In the genomic region with DNA sequence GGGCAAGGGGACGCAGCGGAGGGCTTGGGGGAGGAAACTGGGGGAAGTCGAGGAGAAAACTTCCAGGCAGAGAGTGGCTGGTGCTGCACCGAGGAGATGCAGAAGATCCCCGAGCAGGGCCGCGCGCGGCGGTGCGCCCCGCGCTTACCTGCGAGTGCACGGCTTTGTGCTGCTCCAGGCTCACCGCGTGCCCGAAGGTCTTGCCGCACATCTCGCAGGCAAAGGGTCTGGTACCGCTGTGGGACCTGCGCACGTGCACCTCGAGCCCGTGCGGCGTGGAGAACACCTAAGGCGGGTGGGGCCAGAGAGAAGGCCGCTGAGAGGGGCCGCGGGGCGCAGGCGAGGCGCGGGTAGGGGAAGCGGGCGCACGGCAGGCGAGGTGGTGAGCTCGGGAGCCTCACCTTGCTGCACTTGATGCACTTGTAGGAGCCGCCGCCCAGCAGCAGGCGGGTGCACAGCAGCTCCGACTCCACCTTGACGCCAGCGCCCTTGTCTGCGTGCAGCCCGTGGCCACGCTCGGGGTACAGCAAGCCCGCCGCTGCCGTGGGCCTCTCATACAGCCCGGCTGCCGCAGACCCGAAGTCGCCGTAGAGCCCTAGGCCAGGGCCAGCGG, we compare ENCODE assay signal across 10 cellular contexts. TPM values are rescaled to one million over a fixed set of nuclear protein-coding genes. Genes with fewer than 3 reads are reported as not detected.
DNase-seq lines count a peak whose midpoint lies in the region; ATAC-seq and TF ChIP-seq lines count a peak whose summit lies in the region.
"Had no signal": no experiment of that assay in that cellular context is flagged by ENCODE, and none has a peak within 500 bp of the region (broad histone marks: within the 10 kb centered on the region; RNA-seq: fewer than 3 reads in every experiment).

No MANE protein-coding gene starts in this region.

- peaks cover 3% of the 10 kb centered on the region for H3K36me3 Mint-ChIP-seq in neural crest cell (ENCODE audit: low read depth)

- in situ Hi-C loops in IMR-90 (cut with MboI; ENCODE audit: low sequenced_read_pairs) = no loop called here

- peak overlapping the region; percentile 75 for H3K4me3 Mint-ChIP-seq in neural crest cell

- no peaks in the 10 kb centered on the region for H3K36me3 ChIP-seq in IMR-90 (ENCODE audit: control insufficient read depth, insufficient read depth, low read length)
- no peaks in the 10 kb centered on the region for H3K36me3 ChIP-seq in esophagus muscularis mucosa
- H3K36me3 ChIP-seq: uterus had no signal

- no peak for TF ChIP-seq RAD21 in IMR-90 (IDR thresholded peaks at IDR 0.05; ENCODE audit: low read length)

- no peaks in the 10 kb centered on the region for H3K79me1 ChIP-seq in IMR-90 (ENCODE audit: low read depth in 1 of 2, low read length in 2 of 2)

- H3K18ac ChIP-seq in IMR-90 (ENCODE audit: low read depth, low read length) = no peak overlapping the region

- no peak overlapping the region for H2AK5ac ChIP-seq in IMR-90 (ENCODE audit: low read depth, low read length)

- dilution Hi-C loops in IMR-90 (cut with HindIII; ENCODE audit: low sequenced_read_pairs, unreplicated experiment) = no loop called here

- no peak overlapping the region for H3K27ac Mint-ChIP-seq in neural crest cell (ENCODE audit: unreplicated experiment)

- H4K5ac ChIP-seq in IMR-90 (ENCODE audit: low read depth, low read length) = no peak overlapping the region

- intact Hi-C loops in IMR-90 (cut with micrococcal nuclease) = loop anchor here (10.0 kb wide), 1 partner anchor 354 kb away; a partner anchor contains a TSS
- intact Hi-C loops in esophagus muscularis mucosa (cut with DNase I) = no loop called here

- no TSS peak for BruUV-seq in IMR-90 (replicated peaks; lab: Mats Ljungman, UMichigan)

- H3K9me3 Mint-ChIP-seq in neural crest cell = no peaks in the 10 kb centered on the region

- TF ChIP-seq CTCF in IMR-90 (conservative IDR thresholded peaks at IDR 0.05; ENCODE audit: low read depth, low read length) (no peak), esophagus muscularis mucosa (IDR thresholded peaks at IDR 0.05) (no peak), neural crest cell (conservative IDR thresholded peaks at IDR 0.05) (no peak)

- ATAC-seq in IMR-90 (ENCODE audit: low read depth) (no peak), GM19467 (IDR thresholded peaks at IDR 0.05; ENCODE audit: unreplicated experiment) (no peak), HG02763 (IDR thresholded peaks at IDR 0.05; ENCODE audit: unreplicated experiment) (no peak)

- H2BK20ac ChIP-seq in IMR-90 (ENCODE audit: low read depth, low read length) = no peak overlapping the region

- H3K4me1 ChIP-seq in IMR-90 (ENCODE audit: control insufficient read depth, insufficient read depth, low read length) (peaks cover 5% of the 10 kb centered on the region; the same call in 1 of the 2 replicates), esophagus muscularis mucosa (peaks cover 40 to 53% (median 52%) of the 10 kb centered on the region in 4 donors)
- H3K4me1 ChIP-seq: Caco-2 had no signal

- DNase-seq in D341Med (ENCODE audit: low spot score) = peak; percentile 47
- DNase-seq in IMR-90 = no peak
- no peak for DNase-seq in esophagus muscularis mucosa (ENCODE audit: extremely low spot score)
- DNase-seq in neural crest cell (ENCODE audit: low read depth, low spot score) = no peak
- no peak for DNase-seq in hepatic stellate cell (ENCODE audit: low spot score)
- no peak for DNase-seq in substantia nigra (lab: John Stamatoyannopoulos, UW)
- DNase-seq: Caco-2, uterus had no signal

- no peak overlapping the region for H3K56ac ChIP-seq in IMR-90 (ENCODE audit: extremely low read depth, insufficient read depth, low read length)

- H2BK15ac ChIP-seq in IMR-90 (ENCODE audit: low read depth, low read length) = no peak overlapping the region

- 0 out of 2 replicates have a peak overlapping the region, but pooled peaks have one; percentile 15 for H3K23ac ChIP-seq in IMR-90 (ENCODE audit: low read depth, low read length)

- H3K9me3 ChIP-seq in IMR-90 (ENCODE audit: control insufficient read depth, insufficient read depth, low read length) (peaks cover 15% of the 10 kb centered on the region; the same call in 1 of the 2 replicates), esophagus muscularis mucosa (no peaks in the 10 kb centered on the region)
- H3K9me3 ChIP-seq: Caco-2, uterus had no signal

- no peak overlapping the region for H2BK5ac ChIP-seq in IMR-90 (ENCODE audit: low read depth, low read length, poor library complexity, severe bottlenecking)

- no peak overlapping the region for H3K14ac ChIP-seq in IMR-90 (replicated peaks; ENCODE audit: low read depth, low read length)

- H3K9me1 ChIP-seq in IMR-90 (ENCODE audit: insufficient read depth, low read length) = peaks cover 4% of the 10 kb centered on the region; the same call in 1 of the 2 replicates

- 13% methylated on average over 44 of the region's 59 CpGs; no CpG with 5 or more reads in 1 of the 2 experiments for WGBS in IMR-90 (ENCODE audit: extremely low coverage in 2 of 2, insufficient read length in 1 of 2), 2 experiments
- 35% methylated on average over 35 of the region's 59 CpGs for WGBS in esophagus muscularis mucosa

- no peak overlapping the region for H2AK9ac ChIP-seq in IMR-90 (replicated peaks; ENCODE audit: low read depth, low read length, poor library complexity)

- no peak overlapping the region for H2BK120ac ChIP-seq in IMR-90 (ENCODE audit: low read depth, low read length)

- no peak overlapping the region for H2AFZ ChIP-seq in IMR-90 (replicated peaks; ENCODE audit: low read length, poor library complexity)

- peaks cover 17% of the 10 kb centered on the region for H4K20me1 ChIP-seq in IMR-90 (ENCODE audit: insufficient read depth, low read length)

- H3K9ac ChIP-seq in IMR-90 (ENCODE audit: low read depth, low read length) = no peak overlapping the region

- TF ChIP-seq EP300 in esophagus muscularis mucosa (IDR thresholded peaks at IDR 0.05) = no peak

- POLR2A ChIA-PET in IMR-90 (lab: Charles Lee; ENCODE audit: unreplicated experiment) = no interaction called here

- H3K27me3 Mint-ChIP-seq in neural crest cell (ENCODE audit: low read depth) = peaks cover 99% of the 10 kb centered on the region

- no peak overlapping the region for H3K27ac ChIP-seq in IMR-90 (ENCODE audit: insufficient read depth, low read length)
- no peak overlapping the region for H3K27ac ChIP-seq in esophagus muscularis mucosa (replicated peaks in 1 of 4)
- H3K27ac ChIP-seq in substantia nigra (ENCODE audit: low read depth, low read length, poor library complexity, severe bottlenecking) = no peak overlapping the region
- H3K27ac ChIP-seq: uterus had no signal

- no peak overlapping the region for H3K4me2 ChIP-seq in IMR-90 (ENCODE audit: low read depth, low read length)

- no peak overlapping the region for H4K91ac ChIP-seq in IMR-90 (ENCODE audit: insufficient read depth, low read depth, low read length)

- CTCF ChIA-PET in IMR-90 (lab: Yijun Ruan, JAX) = interaction anchor here (0.6 kb wide), 1 partner anchor 76 kb away, joined by 3 read pairs; no protein-coding TSS in a partner anchor

- peaks cover 39% of the 10 kb centered on the region for H3K4me1 Mint-ChIP-seq in neural crest cell

- H3K4me3 ChIP-seq in IMR-90 (ENCODE audit: insufficient read depth, low read depth, low read length) = no peak overlapping the region
- peak overlapping the region; percentile 11 to 57 (median 42) for H3K4me3 ChIP-seq in esophagus muscularis mucosa
- H3K4me3 ChIP-seq: uterus had no signal

- TF ChIP-seq POLR2A in IMR-90 (IDR thresholded peaks at IDR 0.05; ENCODE audit: low read depth, low read length) (no peak), esophagus muscularis mucosa (IDR thresholded peaks at IDR 0.05; ENCODE audit: low read depth) (no peak)

- H3K27me3 ChIP-seq in IMR-90 (ENCODE audit: control insufficient read depth, insufficient read depth, low read length) (peaks cover 94% of the 10 kb centered on the region), esophagus muscularis mucosa (peaks cover 11 to 85% (median 49%) of the 10 kb centered on the region in 4 donors)

- H3K4ac ChIP-seq in IMR-90 (ENCODE audit: low read depth, low read length) = no peak overlapping the region

- no peak overlapping the region for H4K8ac ChIP-seq in IMR-90 (ENCODE audit: low read depth in 2 of 2, low read length in 2 of 2)

TF ChIP-seq in IMR-90, 13 proteins besides CTCF, POLR2A, EP300 and RAD21 (continues in another document):
- TF ChIP-seq MAFK (IDR thresholded peaks at IDR 0.05; ENCODE audit: low read depth, low read length) = no peak
- no peak for TF ChIP-seq BHLHE40 (IDR thresholded peaks at IDR 0.05; ENCODE audit: low read depth, low read length)
- no peak for TF ChIP-seq RFX5 (IDR thresholded peaks at IDR 0.05; ENCODE audit: low read depth, low read length)
- TF ChIP-seq MAZ (IDR thresholded peaks at IDR 0.05; ENCODE audit: borderline replicate concordance, low read depth, low read length) = no peak
- TF ChIP-seq CHD1 (IDR thresholded peaks at IDR 0.05; ENCODE audit: low read depth, low read length) = no peak
- no peak for TF ChIP-seq FOS (IDR thresholded peaks at IDR 0.05; ENCODE audit: low read depth, low read length)
- TF ChIP-seq, protein P1, sequence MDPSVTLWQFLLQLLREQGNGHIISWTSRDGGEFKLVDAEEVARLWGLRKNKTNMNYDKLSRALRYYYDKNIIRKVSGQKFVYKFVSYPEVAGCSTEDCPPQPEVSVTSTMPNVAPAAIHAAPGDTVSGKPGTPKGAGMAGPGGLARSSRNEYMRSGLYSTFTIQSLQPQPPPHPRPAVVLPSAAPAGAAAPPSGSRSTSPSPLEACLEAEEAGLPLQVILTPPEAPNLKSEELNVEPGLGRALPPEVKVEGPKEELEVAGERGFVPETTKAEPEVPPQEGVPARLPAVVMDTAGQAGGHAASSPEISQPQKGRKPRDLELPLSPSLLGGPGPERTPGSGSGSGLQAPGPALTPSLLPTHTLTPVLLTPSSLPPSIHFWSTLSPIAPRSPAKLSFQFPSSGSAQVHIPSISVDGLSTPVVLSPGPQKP (IDR thresholded peaks at IDR 0.05; ENCODE audit: borderline replicate concordance, low read depth, low read length) = no peak
- TF ChIP-seq SMC3 (IDR thresholded peaks at IDR 0.05; ENCODE audit: low read depth, low read length) = no peak
- TF ChIP-seq, protein P2, sequence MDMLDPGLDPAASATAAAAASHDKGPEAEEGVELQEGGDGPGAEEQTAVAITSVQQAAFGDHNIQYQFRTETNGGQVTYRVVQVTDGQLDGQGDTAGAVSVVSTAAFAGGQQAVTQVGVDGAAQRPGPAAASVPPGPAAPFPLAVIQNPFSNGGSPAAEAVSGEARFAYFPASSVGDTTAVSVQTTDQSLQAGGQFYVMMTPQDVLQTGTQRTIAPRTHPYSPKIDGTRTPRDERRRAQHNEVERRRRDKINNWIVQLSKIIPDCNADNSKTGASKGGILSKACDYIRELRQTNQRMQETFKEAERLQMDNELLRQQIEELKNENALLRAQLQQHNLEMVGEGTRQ (IDR thresholded peaks at IDR 0.05; ENCODE audit: low read depth, low read length) = no peak
- TF ChIP-seq CEBPB (IDR thresholded peaks at IDR 0.05; ENCODE audit: low read depth, low read length) = no peak

RNA-seq across cellular contexts. Expression of a gene that starts 6.4 kb away (rescaled TPM):
- total RNA-seq in IMR-90 (2012; rRNA removed) = under 0.01 TPM in 2 replicates
- 0.16 and 0.21 TPM in 2 replicates for polyA plus RNA-seq in IMR-90 (2012; rRNA removed)
- 0.05 and 0.12 TPM in 2 replicates for polyA plus RNA-seq in IMR-90 (2012; cell fraction: cytosol; rRNA removed)
- polyA plus RNA-seq in IMR-90 (2012; cell fraction: nucleus; rRNA removed; ENCODE audit: low replicate concordance) = 0.85 and 1.0 TPM in 2 replicates
- total RNA-seq in esophagus muscularis mucosa = 1 to 10 TPM in 1 of 4 donors, under 1 TPM in 3; 0.32 to 3.3 (median 0.81) TPM
- total RNA-seq in neural crest cell = 0.11 and 0.16 TPM in 2 replicates
